39 cellular contexts compared by ENCODE assay signal in genomic region chr16:56724191-56724590, GRCh38. TPM values are rescaled to one million over a fixed set of nuclear protein-coding genes. Genes with fewer than 3 reads are reported as not detected.
"Had no signal": no experiment of that assay in that cellular context is flagged by ENCODE, and none has a peak within 500 bp of the region (broad histone marks: within the 10 kb centered on the region; RNA-seq: fewer than 3 reads in every experiment).

No MANE protein-coding gene starts in this region.

- H3K4me3 ChIP-seq: MG63 had no signal

- H3K36me3 ChIP-seq: MG63 had no signal

- H3K9me3 ChIP-seq: MG63 had no signal

- DNase-seq: Karpas-422, Kasumi-1, MG63, MM.1S, MV-4-11, NCI-H1048, NCI-H1092, NCI-H1092 treated with DMSO at 0.1 percent for 48 hours, NCI-H1105, NCI-H1105 treated with DMSO at 0.1 percent for 48 hours, NCI-H1417, NCI-H1417 treated with DMSO at 0.1 percent for 48 hours, NCI-H1436, NCI-H1436 treated with DMSO at 0.1 percent for 48 hours, NCI-H146, NCI-H1694, NCI-H1694 treated with DMSO at 0.1 percent for 48 hours, NCI-H187, NCI-H187 treated with DMSO at 0.1 percent for 48 hours, NCI-H1930, NCI-H2029, NCI-H2029 treated with DMSO at 0.1 percent for 48 hours, NCI-H2081, NCI-H2081 treated with DMSO at 0.1 percent for 48 hours, NCI-H2107, NCI-H2171, NCI-H2171 treated with DMSO at 0.1 percent for 48 hours, NCI-H2227 treated with DMSO at 0.1 percent for 48 hours, NCI-H226, NCI-H345, NCI-H446, NCI-H446 treated with DMSO at 0.1 percent for 48 hours, NCI-H510A, NCI-H510A treated with DMSO at 0.1 percent for 48 hours, NCI-H524 had no signal

RNA-seq across cellular contexts. Expression of gene MT1H, which starts 54.6 kb away (rescaled TPM):
- total RNA-seq: LHCN-M2, M059J, MCF 10A, NCI-H460 had no signal

RNA-seq across cellular contexts. Expression of gene MT1G, which starts 56.3 kb away (rescaled TPM):
- total RNA-seq: MCF 10A, NCI-H460 had no signal
